ENCODE assay signal across 30 cellular contexts in the genomic region with DNA sequence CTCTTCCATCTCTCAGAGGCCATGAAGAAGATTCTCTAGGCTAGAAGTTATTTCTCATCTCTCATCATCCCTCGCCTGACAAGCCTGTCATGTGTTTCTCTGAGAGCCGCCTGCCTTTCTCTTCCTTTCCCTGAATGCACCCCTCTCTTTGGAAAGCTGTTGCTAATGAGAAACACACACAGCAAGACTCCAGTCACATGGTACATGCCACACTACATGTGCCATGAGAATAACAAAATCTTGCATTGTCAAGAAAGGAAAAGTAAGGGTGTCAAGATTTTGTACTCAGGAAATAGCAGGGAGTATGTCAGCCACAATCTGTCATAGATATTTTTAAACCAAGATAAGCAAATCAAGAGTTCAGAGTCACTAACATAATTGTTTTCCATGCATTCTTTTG. TPM values are rescaled to one million over a fixed set of nuclear protein-coding genes. Genes with fewer than 3 reads are reported as not detected.
"Had no signal": no experiment of that assay in that cellular context is flagged by ENCODE, and none has a peak within 500 bp of the region (broad histone marks: within the 10 kb centered on the region; RNA-seq: fewer than 3 reads in every experiment).

No MANE protein-coding gene starts in this region.

- ATAC-seq: activated CD4-positive, alpha-beta T cell treated with anti-CD3 and anti-CD28 coated beads for 36 hours; esophagus mucosa; heart left ventricle; left colon; T-helper 17 cell had no signal

- H3K9me3 Mint-ChIP-seq: activated B cell treated with CpG ODN at 0.5 μM for 24 hours; activated naive CD8-positive, alpha-beta T cell treated with anti-CD3 and anti-CD28 coated beads for 36 hours; memory B cell; type B pancreatic cell had no signal

- H3K4me1 Mint-ChIP-seq: activated B cell treated with CpG ODN at 0.5 μM for 24 hours; activated CD4-positive, alpha-beta T cell treated with anti-CD3 and anti-CD28 coated beads for 36 hours; activated naive CD8-positive, alpha-beta T cell treated with anti-CD3 and anti-CD28 coated beads for 36 hours; memory B cell; T-helper 17 cell had no signal

- DNase-seq: activated B cell treated with CpG ODN at 0.5 μM for 24 hours; activated CD4-positive, alpha-beta T cell treated with anti-CD3 and anti-CD28 coated beads for 36 hours; activated CD4-positive, alpha-beta T cell treated with anti-CD3 and anti-CD28 coated beads, Interleukin-2, amount 50 U/mL, for 48 hours; activated CD8-positive, alpha-beta memory T cell treated with anti-CD3 and anti-CD28 coated beads, Interleukin-2, amount 50 U/mL, for 48 hours; activated naive CD4-positive, alpha-beta T cell treated with Interleukin-2 at 50 U/mL for 16 hours; activated naive CD8-positive, alpha-beta T cell treated with anti-CD3 and anti-CD28 coated beads for 36 hours; activated T-cell treated with anti-CD3 and anti-CD28 coated beads, Interleukin-2, amount 50 U/mL, for 48 hours; amniotic stem cell; effector memory CD4-positive, alpha-beta T cell; heart left ventricle; left colon; nephron progenitor cell; posterior cingulate gyrus; stimulated activated CD4-positive, alpha-beta T cell treated with anti-CD3 and anti-CD28 coated beads, Interleukin-2, amount 100 ng/mL, for 48 hours; stimulated activated naive CD4-positive, alpha-beta T cell; T-helper 17 cell; testis had no signal

- H3K36me3 ChIP-seq: cardiac muscle cell, heart left ventricle, vagina had no signal

- H3K9me3 ChIP-seq: heart left ventricle, testis, vagina had no signal

- H3K4me3 Mint-ChIP-seq: activated B cell treated with CpG ODN at 0.5 μM for 24 hours; activated CD4-positive, alpha-beta T cell treated with anti-CD3 and anti-CD28 coated beads for 36 hours; activated naive CD8-positive, alpha-beta T cell treated with anti-CD3 and anti-CD28 coated beads for 36 hours; memory B cell; nephron progenitor cell; T-helper 17 cell; type B pancreatic cell had no signal

- H3K27me3 ChIP-seq: cardiac muscle cell, testis, vagina had no signal

- H3K36me3 Mint-ChIP-seq: activated naive CD8-positive, alpha-beta T cell treated with anti-CD3 and anti-CD28 coated beads for 36 hours; memory B cell; type B pancreatic cell had no signal

- FAIRE-seq: colon, endothelial cell of umbilical vein, keratinocyte had no signal

- H3K4me3 ChIP-seq: cardiac muscle cell, heart left ventricle, testis, vagina had no signal

- H3K4me1 ChIP-seq: heart left ventricle, testis, vagina had no signal

RNA-seq across cellular contexts. Expression of a gene that starts 8.9 kb away (rescaled TPM):
- total RNA-seq: activated B cell treated with CpG ODN at 0.5 μM for 24 hours; activated CD4-positive, alpha-beta T cell treated with anti-CD3 and anti-CD28 coated beads for 36 hours; activated CD8-positive, alpha-beta memory T cell treated with anti-CD3 and anti-CD28 coated beads for 36 hours; activated naive CD8-positive, alpha-beta T cell treated with anti-CD3 and anti-CD28 coated beads for 36 hours; cardiac muscle cell; dermis microvascular lymphatic vessel endothelial cell; endothelial cell of umbilical vein; esophagus mucosa; heart left ventricle; left colon; lower leg skin; mononuclear cell; omental fat pad; T-helper 17 cell; testis; vagina had no signal
- polyA plus RNA-seq: cardiac muscle cell, endothelial cell of umbilical vein, heart left ventricle, keratinocyte had no signal
